ENCODE assay signal across 1 cellular context in the genomic region with DNA sequence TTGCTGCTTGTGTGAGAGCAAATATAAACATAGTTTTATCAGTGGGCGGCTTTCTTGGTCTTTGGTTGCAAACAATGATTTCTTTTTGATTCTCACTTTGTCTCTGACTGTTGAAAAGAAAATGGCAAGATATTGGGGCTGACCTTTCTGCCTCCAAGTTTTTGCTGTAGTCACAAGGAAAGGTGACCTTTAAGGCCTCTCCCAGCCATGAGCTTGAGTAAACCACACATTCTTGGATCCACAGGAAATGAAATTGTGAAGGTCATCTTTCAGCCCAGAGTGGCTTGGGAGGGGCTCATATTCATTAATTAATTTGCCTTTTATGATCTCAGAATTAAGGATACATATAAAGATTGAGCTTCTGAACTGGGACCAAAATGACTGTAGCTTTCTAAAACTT.
TF ChIP-seq lines count a peak whose summit lies in the region.

No MANE protein-coding gene starts in this region.

TF ChIP-seq in IMR-90, 13 proteins besides CTCF, POLR2A, EP300 and RAD21 (continued from another document):
- TF ChIP-seq MXI1 (IDR thresholded peaks at IDR 0.05; ENCODE audit: borderline replicate concordance, low read depth, low read length) (no peak), MAZ (IDR thresholded peaks at IDR 0.05; ENCODE audit: borderline replicate concordance, low read depth, low read length) (no peak), RCOR1 (IDR thresholded peaks at IDR 0.05; ENCODE audit: insufficient replicate concordance, low read length) (no peak), ELK1 (IDR thresholded peaks at IDR 0.05; ENCODE audit: borderline replicate concordance, low read depth, low read length) (no peak), FOS (IDR thresholded peaks at IDR 0.05; ENCODE audit: low read depth, low read length) (no peak), SMC3 (IDR thresholded peaks at IDR 0.05; ENCODE audit: low read depth, low read length) (no peak), BHLHE40 (IDR thresholded peaks at IDR 0.05; ENCODE audit: low read depth, low read length) (no peak), USF2 (IDR thresholded peaks at IDR 0.05; ENCODE audit: low read depth, low read length) (no peak)
